In genomic region chr7:106781828-106782544, GRCh38 we compare ENCODE assay signal across 22 cellular contexts.
DNase-seq lines count a peak whose midpoint lies in the region; ATAC-seq and TF ChIP-seq lines count a peak whose summit lies in the region.
"Had no signal": no experiment of that assay in that cellular context is flagged by ENCODE, and none has a peak within 500 bp of the region (broad histone marks: within the 10 kb centered on the region; RNA-seq: fewer than 3 reads in every experiment).

No MANE protein-coding gene starts in this region.

- peak overlapping the region; percentile 20; the same call in 1 of the 2 replicates for H2BK20ac ChIP-seq in IMR-90 (ENCODE audit: low read depth, low read length)

- no peak overlapping the region for H2AFZ ChIP-seq in IMR-90 (replicated peaks; ENCODE audit: low read length, poor library complexity)
- no peak overlapping the region for H2AFZ ChIP-seq in OCI-LY3 (ENCODE audit: low read depth, low read length)

- no peak overlapping the region for H4K91ac ChIP-seq in IMR-90 (ENCODE audit: insufficient read depth, low read depth, low read length)

- peaks cover 15% of the 10 kb centered on the region for H3K4me1 ChIP-seq in IMR-90 (ENCODE audit: control insufficient read depth, insufficient read depth, low read length)
- H3K4me1 ChIP-seq in OCI-LY3 (ENCODE audit: low read length), result peaks cover 92% of the 10 kb centered on the region
- H3K4me1 ChIP-seq: BE2C, BLaER1 had no signal

- intact Hi-C loops in IMR-90 (cut with micrococcal nuclease), result no loop called here

- CTCF ChIA-PET in IMR-90 (lab: Yijun Ruan, JAX), result no interaction called here

- H3K56ac ChIP-seq in IMR-90 (ENCODE audit: extremely low read depth, insufficient read depth, low read length), result no peak overlapping the region

- H3K27ac ChIP-seq in IMR-90 (ENCODE audit: insufficient read depth, low read length) (no peak overlapping the region), OCI-LY3 (ENCODE audit: low read length) (peak overlapping the region; percentile 97)
- H3K27ac ChIP-seq: BLaER1 had no signal

- H3K79me1 ChIP-seq in IMR-90 (ENCODE audit: low read depth in 1 of 2, low read length in 2 of 2), result peaks cover 0 to 14% of the 10 kb centered on the region in 2 experiments; a peak in 1 of 4 replicates

- H3K79me2 ChIP-seq in OCI-LY3 (ENCODE audit: low read length), result no peaks in the 10 kb centered on the region

- no peak overlapping the region for H2AK9ac ChIP-seq in IMR-90 (replicated peaks; ENCODE audit: low read depth, low read length, poor library complexity)

- H3K27me3 Mint-ChIP-seq in central memory CD8-positive, alpha-beta T cell, result no peaks in the 10 kb centered on the region

- no TSS peak for BruUV-seq in IMR-90 (replicated peaks; lab: Mats Ljungman, UMichigan)

- no peak overlapping the region for H3K4me2 ChIP-seq in IMR-90 (ENCODE audit: low read depth, low read length)
- no peak overlapping the region for H3K4me2 ChIP-seq in OCI-LY3 (ENCODE audit: low read length)
- H3K4me2 ChIP-seq: BLaER1 had no signal

- POLR2A ChIA-PET in IMR-90 (lab: Charles Lee; ENCODE audit: unreplicated experiment), result no interaction called here

- H3K4me3 Mint-ChIP-seq in central memory CD8-positive, alpha-beta T cell, result no peak overlapping the region
- H3K4me3 Mint-ChIP-seq: CD14-positive monocyte; CD4-positive, CD25-positive, alpha-beta regulatory T cell; CD8-positive, alpha-beta memory T cell had no signal

- H3K9me1 ChIP-seq in IMR-90 (ENCODE audit: insufficient read depth, low read length), result peaks cover 4% of the 10 kb centered on the region

- dilution Hi-C loops in IMR-90 (cut with HindIII; ENCODE audit: low sequenced_read_pairs, unreplicated experiment), result no loop called here

- H3K36me3 ChIP-seq in IMR-90 (ENCODE audit: control insufficient read depth, insufficient read depth, low read length) (no peaks in the 10 kb centered on the region), OCI-LY3 (replicated peaks; ENCODE audit: low read depth, low read length) (peaks cover 7% of the 10 kb centered on the region)
- H3K36me3 ChIP-seq: BE2C, BLaER1 had no signal

- TF ChIP-seq POLR2A in IMR-90 (IDR thresholded peaks at IDR 0.05; ENCODE audit: low read depth, low read length), result no peak

- in situ Hi-C loops in IMR-90 (cut with MboI; ENCODE audit: low sequenced_read_pairs), result no loop called here

- no peaks in the 10 kb centered on the region for H3K4me1 Mint-ChIP-seq in central memory CD8-positive, alpha-beta T cell
- H3K4me1 Mint-ChIP-seq: CD8-positive, alpha-beta memory T cell had no signal

- H3K9ac ChIP-seq in IMR-90 (ENCODE audit: low read depth, low read length) (no peak overlapping the region), OCI-LY3 (ENCODE audit: low read length) (peak overlapping the region; percentile 86; the same call in 1 of the 2 replicates)
- H3K9ac ChIP-seq: BLaER1 had no signal

- H4K20me1 ChIP-seq in IMR-90 (ENCODE audit: insufficient read depth, low read length) (no peaks in the 10 kb centered on the region), OCI-LY3 (ENCODE audit: insufficient read depth, low read length) (no peaks in the 10 kb centered on the region)
- H4K20me1 ChIP-seq: BLaER1 had no signal

- DNase-seq in IMR-90, result no peak
- no peak for DNase-seq in central memory CD8-positive, alpha-beta T cell (ENCODE audit: low spot score in 2 of 2)
- no peak for DNase-seq in activated naive CD4-positive, alpha-beta T cell (lab: John Stamatoyannopoulos, UW)
- DNase-seq: 8988T; ACHN; BE2C; C1 segment of cervical spinal cord; CD4-positive, CD25-positive, alpha-beta regulatory T cell; CD8-positive, alpha-beta memory T cell; COR-L47; DMS 273 treated with DMSO at 0.1 percent for 48 hours; DMS153; DMS53; DMS79; DND-41; EL; GDM1 had no signal

- no peaks in the 10 kb centered on the region for H3K9me3 Mint-ChIP-seq in central memory CD8-positive, alpha-beta T cell
- H3K9me3 Mint-ChIP-seq: CD4-positive, CD25-positive, alpha-beta regulatory T cell had no signal

- H3K4ac ChIP-seq in IMR-90 (ENCODE audit: low read depth, low read length), result no peak overlapping the region

- H3K27me3 ChIP-seq in IMR-90 (ENCODE audit: control insufficient read depth, insufficient read depth, low read length) (no peaks in the 10 kb centered on the region), OCI-LY3 (ENCODE audit: low read depth, low read length) (no peaks in the 10 kb centered on the region)
- H3K27me3 ChIP-seq: BE2C, BLaER1 had no signal

- H3K36me3 Mint-ChIP-seq in central memory CD8-positive, alpha-beta T cell (ENCODE audit: insufficient read depth), result no peaks in the 10 kb centered on the region
- H3K36me3 Mint-ChIP-seq: CD14-positive monocyte; CD4-positive, CD25-positive, alpha-beta regulatory T cell; CD8-positive, alpha-beta memory T cell had no signal

- TF ChIP-seq CTCF in IMR-90 (conservative IDR thresholded peaks at IDR 0.05; ENCODE audit: low read depth, low read length) (no peak), OCI-LY3 (IDR thresholded peaks at IDR 0.05; ENCODE audit: low read depth, low read length) (no peak)

- no peak overlapping the region for H2BK120ac ChIP-seq in IMR-90 (ENCODE audit: low read depth, low read length)

- no peak overlapping the region for H3K14ac ChIP-seq in IMR-90 (replicated peaks; ENCODE audit: low read depth, low read length)

- no peaks in the 10 kb centered on the region for H3K9me3 ChIP-seq in IMR-90 (ENCODE audit: control insufficient read depth, insufficient read depth, low read length)
- H3K9me3 ChIP-seq in OCI-LY3 (ENCODE audit: insufficient read depth, low read length), result no peaks in the 10 kb centered on the region
- H3K9me3 ChIP-seq: BE2C, BLaER1 had no signal

- no peak for TF ChIP-seq RAD21 in IMR-90 (IDR thresholded peaks at IDR 0.05; ENCODE audit: low read length)

- ATAC-seq in IMR-90 (ENCODE audit: low read depth) (no peak), GM18909 (IDR thresholded peaks at IDR 0.05; ENCODE audit: poor library complexity, unreplicated experiment) (no peak)
- ATAC-seq in central memory CD8-positive, alpha-beta T cell (replicated peaks; ENCODE audit: extremely low read depth, poor library complexity, severe bottlenecking), result no peak
- ATAC-seq: GM12878 had no signal

- no peak overlapping the region for H3K23ac ChIP-seq in IMR-90 (ENCODE audit: low read depth, low read length)

- H2AK5ac ChIP-seq in IMR-90 (ENCODE audit: low read depth, low read length), result 0 out of 2 replicates have a peak overlapping the region, but pooled peaks have one; percentile 8

- no peak overlapping the region for H3K4me3 ChIP-seq in IMR-90 (ENCODE audit: insufficient read depth, low read depth, low read length)
- H3K4me3 ChIP-seq in OCI-LY3 (ENCODE audit: low read length), result no peak overlapping the region
- H3K4me3 ChIP-seq: BLaER1, GM12878 had no signal

- no peak overlapping the region for H3K18ac ChIP-seq in IMR-90 (ENCODE audit: low read depth, low read length)

- H4K5ac ChIP-seq in IMR-90 (ENCODE audit: low read depth, low read length), result no peak overlapping the region

- H2BK5ac ChIP-seq in IMR-90 (ENCODE audit: low read depth, low read length, poor library complexity, severe bottlenecking), result no peak overlapping the region

- no peak overlapping the region for H4K8ac ChIP-seq in IMR-90 (ENCODE audit: low read depth in 2 of 2, low read length in 2 of 2)

- no peak overlapping the region for H2BK15ac ChIP-seq in IMR-90 (ENCODE audit: low read depth, low read length)

- WGBS in IMR-90 (ENCODE audit: extremely low coverage in 2 of 2, insufficient read length in 1 of 2), 2 experiments, result no CpG with 5 or more reads among the region's 1 CpG

- H3K27ac Mint-ChIP-seq in central memory CD8-positive, alpha-beta T cell (ENCODE audit: low read depth), result peak overlapping the region; percentile 60
- H3K27ac Mint-ChIP-seq: CD14-positive monocyte; CD4-positive, CD25-positive, alpha-beta regulatory T cell; CD8-positive, alpha-beta memory T cell had no signal

TF ChIP-seq in IMR-90, 13 proteins besides CTCF, POLR2A, EP300 and RAD21:
- TF ChIP-seq USF2 (IDR thresholded peaks at IDR 0.05; ENCODE audit: low read depth, low read length), result no peak
- no peak for TF ChIP-seq MXI1 (IDR thresholded peaks at IDR 0.05; ENCODE audit: borderline replicate concordance, low read depth, low read length)
- no peak for TF ChIP-seq NFE2L2 (IDR thresholded peaks at IDR 0.05; ENCODE audit: low read depth, low read length)
- no peak for TF ChIP-seq RCOR1 (IDR thresholded peaks at IDR 0.05; ENCODE audit: insufficient replicate concordance, low read length)
- TF ChIP-seq RFX5 (IDR thresholded peaks at IDR 0.05; ENCODE audit: low read depth, low read length), result no peak
- TF ChIP-seq MAFK (IDR thresholded peaks at IDR 0.05; ENCODE audit: low read depth, low read length), result no peak
- TF ChIP-seq SMC3 (IDR thresholded peaks at IDR 0.05; ENCODE audit: low read depth, low read length), result no peak
- TF ChIP-seq, protein P1, sequence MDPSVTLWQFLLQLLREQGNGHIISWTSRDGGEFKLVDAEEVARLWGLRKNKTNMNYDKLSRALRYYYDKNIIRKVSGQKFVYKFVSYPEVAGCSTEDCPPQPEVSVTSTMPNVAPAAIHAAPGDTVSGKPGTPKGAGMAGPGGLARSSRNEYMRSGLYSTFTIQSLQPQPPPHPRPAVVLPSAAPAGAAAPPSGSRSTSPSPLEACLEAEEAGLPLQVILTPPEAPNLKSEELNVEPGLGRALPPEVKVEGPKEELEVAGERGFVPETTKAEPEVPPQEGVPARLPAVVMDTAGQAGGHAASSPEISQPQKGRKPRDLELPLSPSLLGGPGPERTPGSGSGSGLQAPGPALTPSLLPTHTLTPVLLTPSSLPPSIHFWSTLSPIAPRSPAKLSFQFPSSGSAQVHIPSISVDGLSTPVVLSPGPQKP (IDR thresholded peaks at IDR 0.05; ENCODE audit: borderline replicate concordance, low read depth, low read length), result no peak
- no peak for TF ChIP-seq CEBPB (IDR thresholded peaks at IDR 0.05; ENCODE audit: low read depth, low read length)
- no peak for TF ChIP-seq CHD1 (IDR thresholded peaks at IDR 0.05; ENCODE audit: low read depth, low read length)
- no peak for TF ChIP-seq BHLHE40 (IDR thresholded peaks at IDR 0.05; ENCODE audit: low read depth, low read length)
- no peak for TF ChIP-seq FOS (IDR thresholded peaks at IDR 0.05; ENCODE audit: low read depth, low read length)
- TF ChIP-seq MAZ (IDR thresholded peaks at IDR 0.05; ENCODE audit: borderline replicate concordance, low read depth, low read length), result no peak
